8 cellular contexts compared by ENCODE assay signal in the genomic region with DNA sequence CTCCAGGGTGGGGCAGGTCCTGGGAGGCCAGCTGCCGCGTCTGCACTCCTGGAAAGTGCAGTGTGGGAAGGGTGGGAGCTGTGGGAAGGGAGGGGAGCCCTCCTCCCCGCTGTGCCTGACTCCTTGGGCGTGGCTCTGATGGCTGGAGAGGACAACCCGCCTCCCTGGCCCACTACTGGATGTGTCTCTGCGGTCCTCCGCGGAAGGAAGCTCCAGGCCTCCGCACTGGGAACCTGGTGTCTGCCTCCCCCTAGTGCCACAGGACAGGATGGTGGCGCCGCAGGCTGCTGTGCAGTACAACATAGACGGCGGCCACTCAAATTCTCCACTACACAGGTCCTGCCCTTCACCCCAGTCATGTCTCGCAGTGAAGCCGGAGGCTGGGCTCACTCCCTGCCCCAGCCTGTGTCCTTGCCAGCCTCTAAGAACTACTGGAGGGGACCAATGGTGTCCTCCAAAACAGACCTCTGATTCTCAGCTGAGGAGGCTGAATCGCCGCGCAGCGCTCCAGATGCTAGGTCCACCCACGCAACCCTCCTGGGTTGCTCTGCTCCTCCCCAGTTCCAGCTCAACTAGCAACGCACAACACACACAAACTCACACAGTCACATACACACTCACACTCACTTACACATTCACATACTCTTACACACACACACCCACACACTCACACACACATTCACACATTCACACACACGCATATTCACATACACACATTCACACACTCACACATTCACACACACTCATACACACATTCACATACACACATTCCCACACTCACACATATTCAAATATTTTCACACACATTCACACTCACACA. TPM values are rescaled to one million over a fixed set of nuclear protein-coding genes. Genes with fewer than 3 reads are reported as not detected.
A peak's percentile ranks its signal among the peaks of the same experiment; 100 is the strongest.
DNase-seq lines count a peak whose midpoint lies in the region; ATAC-seq and TF ChIP-seq lines count a peak whose summit lies in the region.

No MANE protein-coding gene starts in this region.

- TF ChIP-seq CTCF in BJ (IDR thresholded peaks at IDR 0.05; ENCODE audit: insufficient read depth, low read depth, low read length) (peak; percentile 48), GM20000 (IDR thresholded peaks at IDR 0.05; ENCODE audit: extremely low read depth, missing control alignments) (peak; percentile 39), natural killer cell (IDR thresholded peaks at IDR 0.05) (no peak)

- CTCF ChIA-PET in BJ (lab: Yijun Ruan, JAX), result interaction anchor here (0.5 to 8.1 kb wide), 11 partner anchors 8 to 383 kb away, joined by 3 to 155 read pairs (median 26); partner anchors contain the start of gene FXYD2
- CTCF ChIA-PET in activated CD4-positive, alpha-beta memory T cell treated with anti-CD3 and anti-CD28 coated beads for 36 hours (lab: Charles Lee), result interaction anchor here (0.8 to 6.5 kb wide), 15 partner anchors 7 to 384 kb away, joined by 3 to 187 read pairs (median 6); partner anchors contain the start of genes FXYD2 and IL10RA

- ATAC-seq in esophagus mucosa (peak; percentile 78), natural killer cell (peak in 2 of 3 donors; percentile 50 to 63), GM18511 (IDR thresholded peaks at IDR 0.05; ENCODE audit: unreplicated experiment) (no peak), GM21717 (IDR thresholded peaks at IDR 0.05; ENCODE audit: unreplicated experiment) (no peak)

- DNase-seq in BJ (ENCODE audit: low read depth) (no peak), GM20000 (ENCODE audit: low spot score) (peak; percentile 59), NCI-H446 (lab: John Stamatoyannopoulos, UW) (peak; percentile 44 to 84), natural killer cell (no peak)
- peak; percentile 79 for DNase-seq in activated CD4-positive, alpha-beta memory T cell treated with anti-CD3 and anti-CD28 coated beads for 36 hours

- peak overlapping the region; percentile 2 for H3K4me3 Mint-ChIP-seq in activated CD4-positive, alpha-beta memory T cell treated with anti-CD3 and anti-CD28 coated beads for 36 hours
- no peak overlapping the region for H3K4me3 Mint-ChIP-seq in natural killer cell

- intact Hi-C loops in activated CD4-positive, alpha-beta memory T cell treated with anti-CD3 and anti-CD28 coated beads for 36 hours (cut with micrococcal nuclease), result loop anchor here (1.0 to 5.0 kb wide), 2 partner anchors 8 to 382 kb away; no protein-coding TSS in a partner anchor
- intact Hi-C loops in natural killer cell (cut with micrococcal nuclease), result loop anchor here (10.0 kb wide), 1 partner anchor 365 kb away; the partner anchor contains the start of gene SCN2B

- peaks cover 26% of the 10 kb centered on the region for H3K4me1 Mint-ChIP-seq in activated CD4-positive, alpha-beta memory T cell treated with anti-CD3 and anti-CD28 coated beads for 36 hours (ENCODE audit: low read depth)
- H3K4me1 Mint-ChIP-seq in natural killer cell, result peaks cover 0 to 5% of the 10 kb centered on the region in 2 donors

- H3K9me3 Mint-ChIP-seq in activated CD4-positive, alpha-beta memory T cell treated with anti-CD3 and anti-CD28 coated beads for 36 hours, result no peaks in the 10 kb centered on the region
- no peaks in the 10 kb centered on the region for H3K9me3 Mint-ChIP-seq in natural killer cell

- peaks cover 2% of the 10 kb centered on the region for H3K27me3 Mint-ChIP-seq in activated CD4-positive, alpha-beta memory T cell treated with anti-CD3 and anti-CD28 coated beads for 36 hours
- H3K27me3 Mint-ChIP-seq in natural killer cell (ENCODE audit: low read depth in 2 of 2), result peaks cover 0 to 18% of the 10 kb centered on the region in 2 donors

- H3K27me3 ChIP-seq in BJ (ENCODE audit: control insufficient read depth, insufficient read depth, low read length), result peaks cover 2% of the 10 kb centered on the region

- H3K4me3 ChIP-seq in BJ (ENCODE audit: low read depth, low read length), result no peak overlapping the region

- no peak overlapping the region for H3K27ac Mint-ChIP-seq in activated CD4-positive, alpha-beta memory T cell treated with anti-CD3 and anti-CD28 coated beads for 36 hours
- no peak overlapping the region for H3K27ac Mint-ChIP-seq in natural killer cell

- POLR2A ChIA-PET in BJ (lab: Charles Lee), result no interaction called here
- POLR2A ChIA-PET in activated CD4-positive, alpha-beta memory T cell treated with anti-CD3 and anti-CD28 coated beads for 36 hours (lab: Charles Lee), result interaction anchor here (0.5 kb wide), 1 partner anchor 389 kb away, joined by 3 read pairs; no protein-coding TSS in a partner anchor

- H3K36me3 Mint-ChIP-seq in activated CD4-positive, alpha-beta memory T cell treated with anti-CD3 and anti-CD28 coated beads for 36 hours, result no peaks in the 10 kb centered on the region
- H3K36me3 Mint-ChIP-seq in natural killer cell, result no peaks in the 10 kb centered on the region

- no peaks in the 10 kb centered on the region for H3K36me3 ChIP-seq in BJ (ENCODE audit: control insufficient read depth, insufficient read depth, low read length)

RNA-seq across cellular contexts. Expression of gene DSCAML1, which starts 12.4 kb away (rescaled TPM):
- polyA plus RNA-seq in BJ (2011; rRNA removed), result not detected in 2 replicates
- not detected in 2 replicates for polyA minus RNA-seq in BJ (2011; rRNA and poly(A)+ RNA removed)
- under 1 TPM; 0.29 to 0.67 TPM for total RNA-seq in activated CD4-positive, alpha-beta memory T cell treated with anti-CD3 and anti-CD28 coated beads for 36 hours
- not detected for total RNA-seq in esophagus mucosa
- under 1 TPM in 1 of 3 donors, not detected in 2; 0.66 TPM for total RNA-seq in natural killer cell

RNA-seq across cellular contexts. Expression of gene FXYD2, which starts 15.1 kb away (rescaled TPM):
- not detected in 2 replicates for polyA plus RNA-seq in BJ (2011; rRNA removed)
- polyA minus RNA-seq in BJ (2011; rRNA and poly(A)+ RNA removed), result not detected in 2 replicates
- not detected for total RNA-seq in activated CD4-positive, alpha-beta memory T cell treated with anti-CD3 and anti-CD28 coated beads for 36 hours
- not detected for total RNA-seq in esophagus mucosa
- under 1 TPM in 2 of 3 donors, not detected in 1; 0.75 to 0.78 TPM for total RNA-seq in natural killer cell

Comparison
In these comparisons a context has a peak if more than half of its experiments do, and no peak if none do; other contexts are left out.
1. DNase-seq: peak in GM20000 (single experiment), NCI-H446 (2 of 2) and activated CD4-positive, alpha-beta memory T cell treated with anti-CD3 and anti-CD28 coated beads for 36 hours (single experiment); none in BJ (single experiment) and natural killer cell (single experiment).
2. ATAC-seq: peak in esophagus mucosa (single experiment) and natural killer cell (2 of 3); none in GM18511 (single experiment) and GM21717 (single experiment).